In genomic region chr19:32866564-32867265, GRCh38 we compare ENCODE assay signal across 12 cellular contexts. TPM values are rescaled to one million over a fixed set of nuclear protein-coding genes. Genes with fewer than 3 reads are reported as not detected.
"Had no signal": no experiment of that assay in that cellular context is flagged by ENCODE, and none has a peak within 500 bp of the region (broad histone marks: within the 10 kb centered on the region; RNA-seq: fewer than 3 reads in every experiment).

No MANE protein-coding gene starts in this region.

- H3K4me3 ChIP-seq: lung, uterus had no signal

- DNase-seq: activated CD4-positive, alpha-beta T cell treated with anti-CD3 and anti-CD28 coated beads, Interleukin-2, amount 50 U/mL, for 1 hour; activated effector memory CD4-positive, alpha-beta T cell treated with Interleukin-2 at 50 U/mL for 16 hours; activated T-cell treated with anti-CD3 and anti-CD28 coated beads, Interleukin-2, amount 50 U/mL, for 1 hour; amniotic stem cell; endodermal cell; hypothalamus; stimulated activated CD4-positive, alpha-beta T cell treated with anti-CD3 and anti-CD28 coated beads, Interleukin-4, amount 100 ng/mL, for 4 hours; uterus had no signal

- ATAC-seq: activated naive CD4-positive, alpha-beta T cell treated with anti-CD3 and anti-CD28 coated beads, Interleukin-2, amount 50 U/mL, for 72 hours had no signal

- H3K36me3 ChIP-seq: uterus had no signal

- H3K27ac ChIP-seq: uterus had no signal

- H3K4me1 ChIP-seq: uterus had no signal

- H3K27me3 ChIP-seq: uterus had no signal

- H3K9me3 ChIP-seq: uterus had no signal

RNA-seq across cellular contexts. Expression of gene SLC7A9, which starts 2.9 kb away (rescaled TPM):
- total RNA-seq: activated CD8-positive, alpha-beta memory T cell treated with anti-CD3 and anti-CD28 coated beads for 36 hours; activated naive CD4-positive, alpha-beta T cell treated with anti-CD3 and anti-CD28 coated beads, Interleukin-2, amount 50 U/mL, for 72 hours; glomerular endothelial cell had no signal
